Comparison of ENCODE assay signal across 3 cellular contexts in the genomic region with DNA sequence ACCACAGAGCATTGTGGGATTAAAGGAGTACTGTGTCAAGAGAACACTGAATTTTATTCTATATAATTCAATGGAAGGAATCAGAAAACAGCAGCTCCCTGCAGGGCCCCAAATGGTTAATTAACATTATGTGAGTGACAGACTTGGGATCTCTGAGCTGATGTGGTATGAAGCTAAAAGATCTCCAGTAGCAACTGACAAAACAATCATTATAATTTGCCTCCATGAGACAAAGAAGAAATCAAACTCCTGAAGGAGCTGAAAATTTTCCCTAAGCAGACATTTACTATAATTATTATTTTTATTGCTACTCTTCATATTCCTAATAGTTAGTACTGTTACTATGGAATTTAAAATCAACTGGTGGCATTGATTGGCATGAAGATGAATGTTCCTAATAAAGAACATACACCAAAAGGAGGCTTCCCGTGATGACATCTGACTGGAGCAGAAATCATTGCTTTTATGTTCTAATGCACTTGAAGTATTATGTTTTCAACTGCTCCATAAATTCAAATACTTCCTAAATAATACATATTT.
"Had no signal": no experiment of that assay in that cellular context is flagged by ENCODE, and none has a peak within 500 bp of the region (broad histone marks: within the 10 kb centered on the region; RNA-seq: fewer than 3 reads in every experiment).

No MANE protein-coding gene starts in this region.

- DNase-seq: GDM1, GF-D8 had no signal

- ATAC-seq: GM12878 had no signal

- H3K4me3 ChIP-seq: GM12878 had no signal
